ENCODE assay signal across 24 cellular contexts in the genomic region with DNA sequence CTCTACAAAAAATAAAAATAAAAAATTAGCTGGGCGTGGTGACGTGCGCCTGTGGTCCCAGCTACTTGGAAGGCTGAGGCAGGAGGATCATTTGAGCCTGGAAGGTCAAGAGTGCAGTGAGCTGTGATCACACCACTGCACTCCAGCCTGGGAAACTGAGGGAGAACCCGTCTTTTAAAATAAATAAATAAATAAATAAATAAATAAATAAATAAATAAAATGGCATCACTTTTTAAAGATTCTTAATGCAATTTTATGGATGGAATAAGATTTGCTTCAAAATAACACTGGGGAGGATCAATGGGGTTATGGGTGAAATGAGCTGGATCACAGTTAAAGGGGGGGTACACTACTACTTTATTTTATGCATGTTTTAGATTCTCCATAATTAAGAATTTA. TPM values are rescaled to one million over a fixed set of nuclear protein-coding genes. Genes with fewer than 3 reads are reported as not detected.
DNase-seq lines count a peak whose midpoint lies in the region; ATAC-seq and TF ChIP-seq lines count a peak whose summit lies in the region.
"Had no signal": no experiment of that assay in that cellular context is flagged by ENCODE, and none has a peak within 500 bp of the region (broad histone marks: within the 10 kb centered on the region; RNA-seq: fewer than 3 reads in every experiment).

No MANE protein-coding gene starts in this region.

- ATAC-seq in stimulated activated naive CD8-positive, alpha-beta T cell treated with anti-CD3 and anti-CD28 coated beads, Interleukin-15, Interleukin-2, amounts not matched to agents 100 U/mL and 50 U/mL, for 24 hours: no peak
- ATAC-seq in GM19324 (IDR thresholded peaks at IDR 0.05; ENCODE audit: low FRiP score, unreplicated experiment): no peak
- ATAC-seq: GM12878 had no signal

- peaks cover 47% of the 10 kb centered on the region for H3K79me2 ChIP-seq in PC-9 (ENCODE audit: low read depth)

- no peaks in the 10 kb centered on the region for H3K9me2 ChIP-seq in PC-9 (ENCODE audit: insufficient read depth)

- no peak overlapping the region for H3K4me3 ChIP-seq in PC-9
- no peak overlapping the region for H3K4me3 ChIP-seq in esophagus muscularis mucosa
- H3K4me3 ChIP-seq: BLaER1, GM12878 had no signal

- no peak for TF ChIP-seq EP300 in esophagus muscularis mucosa (IDR thresholded peaks at IDR 0.05)

- no peaks in the 10 kb centered on the region for H4K20me1 ChIP-seq in PC-9 (ENCODE audit: insufficient read depth)
- H4K20me1 ChIP-seq: BLaER1 had no signal

- DNase-seq in Calu3 (no peak), PC-9 (no peak), esophagus muscularis mucosa (ENCODE audit: extremely low spot score) (peak; percentile 12), SK-N-DZ (ENCODE audit: low spot score) (no peak), AG08395 (ENCODE audit: low spot score) (no peak)
- DNase-seq in stimulated activated naive CD8-positive, alpha-beta T cell treated with anti-CD3 and anti-CD28 coated beads, Interleukin-15, Interleukin-2, amounts not matched to agents 100 U/mL and 50 U/mL, for 24 hours: no peak
- DNase-seq: 8988T; BE2C; C1 segment of cervical spinal cord; CD4-positive, alpha-beta memory T cell; CD4-positive, CD25-positive, alpha-beta regulatory T cell; CD8-positive, alpha-beta memory T cell; COR-L47; DMS 273 treated with DMSO at 0.1 percent for 48 hours; DMS153; DMS53; DMS79; DND-41; EL; GDM1 had no signal

- H3K4me1 ChIP-seq in PC-9 (replicated peaks; ENCODE audit: insufficient read depth) (peaks cover 61% of the 10 kb centered on the region), esophagus muscularis mucosa (peaks cover 0 to 14% (median 9%) of the 10 kb centered on the region in 4 donors)
- H3K4me1 ChIP-seq: BE2C, BLaER1 had no signal

- CTCF ChIA-PET in Calu3 (lab: Charles Lee): interaction anchor here (0.9 kb wide), 1 partner anchor 152 kb away, joined by 3 read pairs; no protein-coding TSS in a partner anchor
- CTCF ChIA-PET in PC-9 (lab: Charles Lee): interaction anchor here (0.6 kb wide), 3 partner anchors 18 to 87 kb away, joined by 4 to 8 read pairs (median 7); no protein-coding TSS in a partner anchor

- H3K36me3 Mint-ChIP-seq in Calu3 (ENCODE audit: insufficient read depth, unreplicated experiment): peaks cover 73% of the 10 kb centered on the region

- H3K36me3 ChIP-seq in PC-9 (ENCODE audit: low read depth): peaks cover 48% of the 10 kb centered on the region
- peaks cover 40 to 96% (median 68%) of the 10 kb centered on the region in 4 donors for H3K36me3 ChIP-seq in esophagus muscularis mucosa

- TF ChIP-seq POLR2A in esophagus muscularis mucosa (IDR thresholded peaks at IDR 0.05; ENCODE audit: low read depth): no peak

- no peaks in the 10 kb centered on the region for H3K9me3 Mint-ChIP-seq in Calu3 (ENCODE audit: low read depth, unreplicated experiment)
- H3K9me3 Mint-ChIP-seq: CD14-positive monocyte; CD4-positive, alpha-beta memory T cell; CD4-positive, CD25-positive, alpha-beta regulatory T cell; CD8-positive, alpha-beta memory T cell had no signal

- H3K9me3 ChIP-seq in PC-9 (ENCODE audit: insufficient read depth, low read depth) (no peaks in the 10 kb centered on the region), esophagus muscularis mucosa (no peaks in the 10 kb centered on the region)
- H3K9me3 ChIP-seq: BE2C, BLaER1 had no signal

- no peaks in the 10 kb centered on the region for H3K27me3 Mint-ChIP-seq in Calu3 (ENCODE audit: unreplicated experiment)
- H3K27me3 Mint-ChIP-seq: CD4-positive, alpha-beta memory T cell; CD4-positive, CD25-positive, alpha-beta regulatory T cell; CD8-positive, alpha-beta memory T cell had no signal

- H3K27me3 ChIP-seq in PC-9 (ENCODE audit: insufficient read depth, low read depth) (no peaks in the 10 kb centered on the region), esophagus muscularis mucosa (no peaks in the 10 kb centered on the region)
- H3K27me3 ChIP-seq: BE2C, BLaER1 had no signal

- H3K4me1 Mint-ChIP-seq in Calu3 (ENCODE audit: low read depth, unreplicated experiment): peaks cover 15% of the 10 kb centered on the region

- H3K27ac ChIP-seq in PC-9: peak overlapping the region; percentile 87
- H3K27ac ChIP-seq in esophagus muscularis mucosa (replicated peaks in 1 of 4): no peak overlapping the region
- H3K27ac ChIP-seq: BLaER1 had no signal

- intact Hi-C loops in Calu3 (cut with micrococcal nuclease; ENCODE audit: unreplicated experiment) (loop anchor here (10.0 kb wide), 1 partner anchor 522 kb away; the partner anchor contains the start of gene TMC7), PC-9 (cut with micrococcal nuclease; ENCODE audit: unreplicated experiment) (loop anchor here (5.0 to 10.0 kb wide), 2 partner anchors 50 to 392 kb away; partner anchors contain the start of genes ITPRIPL2 and VPS35L), esophagus muscularis mucosa (cut with DNase I) (no loop called here)

- TF ChIP-seq CTCF in Calu3 (IDR thresholded peaks at IDR 0.05; ENCODE audit: unreplicated experiment): no peak
- no peak for TF ChIP-seq CTCF in PC-9 (conservative IDR thresholded peaks at IDR 0.05)
- no peak for TF ChIP-seq CTCF in esophagus muscularis mucosa (IDR thresholded peaks at IDR 0.05)

- H3K4me2 ChIP-seq in PC-9: peak overlapping the region; percentile 75
- H3K4me2 ChIP-seq: BLaER1 had no signal

- peak overlapping the region; percentile 12 for H3K27ac Mint-ChIP-seq in Calu3 (ENCODE audit: unreplicated experiment)
- H3K27ac Mint-ChIP-seq: CD4-positive, CD25-positive, alpha-beta regulatory T cell had no signal

- BruUV-seq in Calu3 (replicated peaks; lab: Mats Ljungman, UMichigan): no TSS peak
- no TSS peak for BruUV-seq in PC-9 (replicated peaks; lab: Mats Ljungman, UMichigan)

- H3K4me3 Mint-ChIP-seq in Calu3 (ENCODE audit: low read depth, unreplicated experiment): no peak overlapping the region
- H3K4me3 Mint-ChIP-seq: CD14-positive monocyte; CD4-positive, alpha-beta memory T cell; CD4-positive, CD25-positive, alpha-beta regulatory T cell; CD8-positive, alpha-beta memory T cell had no signal

- 97% methylated on average over 4 of the region's 4 CpGs for WGBS in esophagus muscularis mucosa

- peaks cover 68% of the 10 kb centered on the region for H3F3A ChIP-seq in PC-9 (ENCODE audit: insufficient read depth, low read depth)

- H2AFZ ChIP-seq in PC-9: no peak overlapping the region

- POLR2A ChIA-PET in PC-9 (lab: Charles Lee; ENCODE audit: unreplicated experiment): interaction anchor here (0.7 kb wide), 1 partner anchor 73 kb away, joined by 11 read pairs; no protein-coding TSS in a partner anchor

RNA-seq across cellular contexts. Expression of gene GDE1, which starts 14.9 kb away (rescaled TPM):
- 89.6 and 98.2 TPM in 2 replicates for total RNA-seq in Calu3 (2022)
- total RNA-seq in PC-9 (2021): 131 and 154 TPM in 2 replicates
- 100 to 1,000 TPM in 3 of 4 donors, 10 to 100 TPM in 1; 90.9 to 124 (median 109) TPM for total RNA-seq in esophagus muscularis mucosa
- 89.0 and 102 TPM in 2 replicates for polyA plus RNA-seq in SK-N-DZ (2014; cell fraction: cytosol; rRNA removed)
- polyA plus RNA-seq in SK-N-DZ (2014; cell fraction: nucleus; rRNA removed): 33.5 and 34.0 TPM in 2 replicates

RNA-seq across cellular contexts. Expression of gene CCP110, which starts 16.8 kb away (rescaled TPM):
- total RNA-seq in Calu3 (2022): 27.5 and 34.4 TPM in 2 replicates
- 23.4 and 31.9 TPM in 2 replicates for total RNA-seq in PC-9 (2021)
- 10 to 100 TPM; 14.0 to 16.1 (median 15.1) TPM for total RNA-seq in esophagus muscularis mucosa
- 38.0 and 38.4 TPM in 2 replicates for polyA plus RNA-seq in SK-N-DZ (2014; cell fraction: cytosol; rRNA removed)
- 22.6 and 33.2 TPM in 2 replicates for polyA plus RNA-seq in SK-N-DZ (2014; cell fraction: nucleus; rRNA removed)

RNA-seq across cellular contexts. Expression of gene VPS35L, which starts 48.5 kb away (rescaled TPM):
- total RNA-seq in Calu3 (2022) (14.2 and 25.4 TPM in 2 replicates), PC-9 (2021) (11.7 and 12.1 TPM in 2 replicates), esophagus muscularis mucosa (10 to 100 TPM; 35.5 to 47.0 (median 38.1) TPM)
- 25.2 and 32.4 TPM in 2 replicates for polyA plus RNA-seq in SK-N-DZ (2014; cell fraction: cytosol; rRNA removed)
- polyA plus RNA-seq in SK-N-DZ (2014; cell fraction: nucleus; rRNA removed): 17.4 and 19.1 TPM in 2 replicates
